Comparison of ENCODE assay signal across 8 cellular contexts in the genomic region with DNA sequence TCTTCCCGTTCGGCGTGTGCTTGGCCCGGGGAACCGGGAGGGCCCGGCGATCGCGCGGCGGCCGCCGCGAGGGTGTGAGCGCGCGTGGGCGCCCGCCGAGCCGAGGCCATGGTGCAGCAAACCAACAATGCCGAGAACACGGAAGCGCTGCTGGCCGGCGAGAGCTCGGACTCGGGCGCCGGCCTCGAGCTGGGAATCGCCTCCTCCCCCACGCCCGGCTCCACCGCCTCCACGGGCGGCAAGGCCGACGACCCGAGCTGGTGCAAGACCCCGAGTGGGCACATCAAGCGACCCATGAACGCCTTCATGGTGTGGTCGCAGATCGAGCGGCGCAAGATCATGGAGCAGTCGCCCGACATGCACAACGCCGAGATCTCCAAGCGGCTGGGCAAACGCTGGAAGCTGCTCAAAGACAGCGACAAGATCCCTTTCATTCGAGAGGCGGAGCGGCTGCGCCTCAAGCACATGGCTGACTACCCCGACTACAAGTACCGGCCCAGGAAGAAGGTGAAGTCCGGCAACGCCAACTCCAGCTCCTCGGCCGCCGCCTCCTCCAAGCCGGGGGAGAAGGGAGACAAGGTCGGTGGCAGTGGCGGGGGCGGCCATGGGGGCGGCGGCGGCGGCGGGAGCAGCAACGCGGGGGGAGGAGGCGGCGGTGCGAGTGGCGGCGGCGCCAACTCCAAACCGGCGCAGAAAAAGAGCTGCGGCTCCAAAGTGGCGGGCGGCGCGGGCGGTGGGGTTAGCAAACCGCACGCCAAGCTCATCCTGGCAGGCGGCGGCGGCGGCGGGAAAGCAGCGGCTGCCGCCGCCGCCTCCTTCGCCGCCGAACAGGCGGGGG. TPM values are rescaled to one million over a fixed set of nuclear protein-coding genes. Genes with fewer than 3 reads are reported as not detected.
DNase-seq lines count a peak whose midpoint lies in the region; ATAC-seq and TF ChIP-seq lines count a peak whose summit lies in the region.

No MANE protein-coding gene starts in this region.

- H3K9me3 ChIP-seq in GM23248 (ENCODE audit: low read depth) (no peaks in the 10 kb centered on the region), MM.1S (replicated peaks; ENCODE audit: insufficient read depth, low read length) (no peaks in the 10 kb centered on the region), esophagus (ENCODE audit: control insufficient read depth in 2 of 2, insufficient read depth in 1 of 2, low read depth in 1 of 2, low read length in 1 of 2) (no peaks in the 10 kb centered on the region), mucosa of descending colon (no peaks in the 10 kb centered on the region)

- peaks cover 14% of the 10 kb centered on the region for H3F3A ChIP-seq in GM23248 (ENCODE audit: insufficient read depth)
- H3F3A ChIP-seq in MM.1S (ENCODE audit: insufficient read depth, low read length): peaks cover 18% of the 10 kb centered on the region

- ATAC-seq in mucosa of descending colon: peak; percentile 60

- no peak for TF ChIP-seq CTCF in GM06990 (IDR thresholded peaks at IDR 0.05; ENCODE audit: insufficient read depth, low read length, poor library complexity, severe bottlenecking)
- no peak for TF ChIP-seq CTCF in MM.1S (IDR thresholded peaks at IDR 0.05; ENCODE audit: low read length)
- TF ChIP-seq CTCF in mucosa of descending colon (IDR thresholded peaks at IDR 0.05): no peak

- H3K9me2 ChIP-seq in GM23248 (ENCODE audit: insufficient read depth) (no peaks in the 10 kb centered on the region), MM.1S (replicated peaks; ENCODE audit: insufficient read depth, low read length) (no peaks in the 10 kb centered on the region)

- peak overlapping the region; percentile 85 for H3K9ac ChIP-seq in GM23248
- H3K9ac ChIP-seq in MM.1S (ENCODE audit: low read length): peak overlapping the region; percentile 65

- H3K27me3 ChIP-seq in GM06990 (replicated peaks; ENCODE audit: control insufficient read depth, insufficient read depth, low read length) (no peaks in the 10 kb centered on the region), GM23248 (replicated peaks; ENCODE audit: insufficient read depth) (no peaks in the 10 kb centered on the region), MM.1S (replicated peaks; ENCODE audit: insufficient read depth, low read length) (0 out of 2 replicates have a peak, but pooled peaks cover 3% of the 10 kb centered on the region), esophagus (ENCODE audit: control insufficient read depth in 1 of 2, insufficient read depth in 2 of 2, low read length in 2 of 2) (no peaks in the 10 kb centered on the region)

- no peaks in the 10 kb centered on the region for H3K36me3 ChIP-seq in GM06990 (ENCODE audit: control insufficient read depth, insufficient read depth, low read length)
- H3K36me3 ChIP-seq in GM23248 (ENCODE audit: low read depth): no peaks in the 10 kb centered on the region
- no peaks in the 10 kb centered on the region for H3K36me3 ChIP-seq in MM.1S (replicated peaks; ENCODE audit: insufficient read depth, low read length)
- H3K36me3 ChIP-seq in esophagus (ENCODE audit: control insufficient read depth in 2 of 2, insufficient read depth in 2 of 2, low read length in 1 of 2): no peaks in the 10 kb centered on the region
- no peaks in the 10 kb centered on the region for H3K36me3 ChIP-seq in mucosa of descending colon (ENCODE audit: low read depth)

- H3K4me1 ChIP-seq in GM23248 (ENCODE audit: insufficient read depth) (peaks cover 14% of the 10 kb centered on the region), MM.1S (ENCODE audit: low read length) (peaks cover 3% of the 10 kb centered on the region; the same call in 1 of the 2 replicates), esophagus (ENCODE audit: control insufficient read depth in 2 of 2, insufficient read depth in 2 of 2, low read length in 1 of 2) (no peaks in the 10 kb centered on the region), mucosa of descending colon (ENCODE audit: low read depth) (peaks cover 14% of the 10 kb centered on the region)

- H3K4me2 ChIP-seq in GM23248 (ENCODE audit: unreplicated experiment) (peak overlapping the region; percentile 94), MM.1S (ENCODE audit: low read depth, low read length) (peak overlapping the region; percentile 94)

- DNase-seq in GM06990 (ENCODE audit: extremely low read depth, insufficient read length) (peak; percentile 79), GM23248 (peak; percentile 86), MM.1S (peak; percentile 43), mucosa of descending colon (peak; percentile 69 to 79 (median 78)), superior temporal gyrus (ENCODE audit: extremely low spot score) (peak; percentile 67), NCI-H2107 treated with DMSO at 0.1 percent for 48 hours (lab: John Stamatoyannopoulos, UW; ENCODE audit: unreplicated experiment) (no peak)
- DNase-seq in activated CD8-positive, alpha-beta memory T cell treated with anti-CD3 and anti-CD28 coated beads for 24 hours: peak; percentile 81

- H2AFZ ChIP-seq in GM23248: peak overlapping the region; percentile 94
- peak overlapping the region; percentile 71 for H2AFZ ChIP-seq in MM.1S (ENCODE audit: low read length)

- in situ Hi-C loops in GM23248 (cut with MboI): no loop called here

- H4K20me1 ChIP-seq in GM23248 (ENCODE audit: insufficient read depth) (no peaks in the 10 kb centered on the region), MM.1S (ENCODE audit: insufficient read depth, low read length) (no peaks in the 10 kb centered on the region)

- H3K27ac ChIP-seq in GM23248 (peak overlapping the region; percentile 82), MM.1S (ENCODE audit: low read length) (peak overlapping the region; percentile 46; the same call in 1 of the 2 replicates), esophagus (ENCODE audit: low read depth in 2 of 2, low read length in 1 of 2) (peak overlapping the region; percentile 94)

- H3K4me3 ChIP-seq in GM06990 (replicated peaks; ENCODE audit: low read depth, low read length) (peak overlapping the region; percentile 96), GM23248 (peak overlapping the region; percentile 88), MM.1S (ENCODE audit: low read length) (peak overlapping the region; percentile 75), esophagus (ENCODE audit: low read depth in 1 of 2, low read length in 2 of 2) (peak overlapping the region; percentile 69 to 88), mucosa of descending colon (peak overlapping the region; percentile 71)

- intact Hi-C loops in mucosa of descending colon (cut with DNase I, micrococcal nuclease): loop anchor here in 1 of 2 donors (10.0 kb wide), 1 partner anchor 340 kb away; no protein-coding TSS in a partner anchor

- 0 to 1% methylated on average over 58 to 71 of the region's 105 CpGs for WGBS in GM23248 (ENCODE audit: low coverage in 1 of 2, low lambda C conversion rate in 2 of 2, missing lambda C conversion rate in 2 of 2), 2 experiments
- WGBS in esophagus, 2 donors: 1% methylated on average over 95 to 104 of the region's 105 CpGs

- H3K79me2 ChIP-seq in GM23248 (ENCODE audit: insufficient read depth) (peaks cover 34% of the 10 kb centered on the region), MM.1S (ENCODE audit: low read length) (no peaks in the 10 kb centered on the region)

RNA-seq across cellular contexts. Expression of a gene that starts 1.1 kb away (rescaled TPM):
- total RNA-seq in GM23248 (2014; rRNA removed; shearing (Covaris generic)): 3.0 and 4.5 TPM in 2 replicates
- 6.3 and 7.0 TPM in 2 replicates for polyA plus RNA-seq in GM23248 (2016; fragmentation: Nextera tagmentation; extraction: Ambion mirVana)
- polyA plus RNA-seq in esophagus: 1 to 10 TPM; 3.0 to 6.1 TPM
- total RNA-seq in mucosa of descending colon: 10 to 100 TPM; 14.9 to 54.5 (median 26.5) TPM
